Comparison of ENCODE assay signal across 1 cellular context in the genomic region with DNA sequence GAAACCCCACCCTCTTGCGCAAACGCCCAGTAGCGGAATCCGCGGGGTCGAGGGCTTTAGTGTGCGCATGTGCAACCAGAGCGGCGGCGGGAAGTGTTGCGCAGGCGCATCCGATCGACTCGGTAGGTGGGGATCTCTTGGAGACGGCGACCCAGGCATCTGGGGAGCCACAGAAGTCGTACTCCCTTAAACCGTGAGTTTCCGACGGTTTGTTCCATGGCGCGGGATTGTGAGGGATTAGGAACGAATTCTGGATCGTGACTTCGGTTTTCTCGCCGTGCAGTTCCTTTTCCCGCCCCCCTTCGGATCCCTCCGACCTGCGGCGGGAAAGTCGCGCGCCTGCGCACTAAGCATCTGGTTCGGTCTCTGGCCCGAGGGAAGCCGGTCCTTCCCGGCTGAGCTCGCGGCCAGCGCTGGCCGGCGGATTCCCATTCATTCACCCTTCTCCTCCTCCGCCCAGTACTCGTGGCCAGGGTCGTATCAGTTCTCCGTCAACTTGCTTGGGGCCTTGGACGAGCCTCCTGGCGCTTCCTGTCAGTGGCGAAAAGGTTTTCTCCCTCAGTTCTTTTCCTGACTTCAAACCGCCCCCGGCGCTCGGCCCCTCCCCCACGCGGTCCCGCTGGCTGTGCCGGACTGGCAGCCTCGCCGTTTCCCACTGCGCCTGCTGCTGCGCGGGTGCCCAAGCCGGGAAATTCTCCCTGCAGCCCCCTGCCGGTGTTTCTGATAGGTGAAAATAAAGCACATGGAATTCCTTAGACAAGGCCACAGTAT.
TF ChIP-seq lines count a peak whose summit lies in the region.

Gene CDC7 (plus strand): TSS at position 96 of the 771 bp plus-strand sequence. CDS start 866 bp downstream, outside the sequence.

TF ChIP-seq in WTC11, 78 proteins besides CTCF, POLR2A, EP300 and RAD21 (continued from another document and continues in another):
- TF ChIP-seq, protein P1, sequence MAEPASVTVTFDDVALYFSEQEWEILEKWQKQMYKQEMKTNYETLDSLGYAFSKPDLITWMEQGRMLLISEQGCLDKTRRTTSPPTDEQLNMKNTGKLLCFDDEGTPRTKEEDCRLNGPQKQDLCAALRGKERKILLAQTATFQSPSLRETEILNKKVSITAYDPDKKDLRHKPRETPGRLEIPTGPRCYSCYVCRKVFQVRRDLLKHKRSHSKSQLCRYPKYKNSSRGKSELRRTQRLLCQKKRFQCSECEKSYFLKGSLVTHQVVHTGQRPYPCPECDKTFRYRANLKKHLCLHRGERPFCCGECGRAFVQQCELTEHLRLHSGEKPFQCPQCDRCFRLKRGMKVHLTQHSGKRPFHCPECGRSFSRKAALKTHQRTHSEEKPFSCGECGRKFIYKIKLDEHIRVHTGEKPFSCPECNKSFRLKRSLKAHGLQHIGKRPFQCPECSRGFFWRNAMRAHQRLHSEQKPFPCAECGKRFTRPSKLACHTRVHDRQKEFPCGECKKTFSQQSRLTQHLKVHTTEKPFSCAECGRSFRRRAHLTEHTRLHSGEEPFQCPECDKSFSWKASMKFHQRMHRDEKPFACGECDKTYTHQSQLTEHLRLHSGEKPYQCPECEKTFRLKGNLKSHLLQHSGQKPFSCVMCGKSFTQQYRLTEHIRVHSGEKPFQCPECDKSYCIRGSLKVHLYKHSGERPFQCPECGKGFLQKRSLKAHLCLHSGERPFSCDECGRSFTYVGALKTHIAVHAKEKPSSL (CRISPR knock-in tag; conservative IDR thresholded peaks at IDR 0.05) = no peak
- TF ChIP-seq TEAD1 (CRISPR knock-in tag; IDR thresholded peaks at IDR 0.05) (peak; percentile 66), ZNF219 (CRISPR knock-in tag; IDR thresholded peaks at IDR 0.05; ENCODE audit: borderline replicate concordance) (peak; percentile 27; the same call in 1 of the 2 replicates), MXD4 (CRISPR knock-in tag; IDR thresholded peaks at IDR 0.05; ENCODE audit: borderline replicate concordance) (no peak), JAZF1 (CRISPR knock-in tag; IDR thresholded peaks at IDR 0.05) (no peak), CBFB (CRISPR knock-in tag; IDR thresholded peaks at IDR 0.05; ENCODE audit: low read depth) (no peak), GTF2I (CRISPR knock-in tag; conservative IDR thresholded peaks at IDR 0.05) (no peak), TP53 (CRISPR knock-in tag; IDR thresholded peaks at IDR 0.05) (no peak; the same call in 1 of the 2 replicates), ZNF396 (CRISPR knock-in tag; IDR thresholded peaks at IDR 0.05; ENCODE audit: borderline replicate concordance) (no peak), OVOL2 (CRISPR knock-in tag; IDR thresholded peaks at IDR 0.05; ENCODE audit: borderline replicate concordance) (no peak), TEAD4 (CRISPR knock-in tag; IDR thresholded peaks at IDR 0.05) (peak; percentile 28; the same call in 1 of the 2 replicates), RORB (CRISPR knock-in tag; IDR thresholded peaks at IDR 0.05) (no peak), IRF2 (CRISPR knock-in tag; IDR thresholded peaks at IDR 0.05; ENCODE audit: borderline replicate concordance, low read depth) (no peak), PRDM15 (CRISPR knock-in tag; IDR thresholded peaks at IDR 0.05) (0 out of 2 replicates have a peak, but pooled peaks have one; percentile 7), ZBTB43 (CRISPR knock-in tag; IDR thresholded peaks at IDR 0.05) (no peak; the same call in 1 of the 2 replicates), ESRRA (CRISPR knock-in tag; IDR thresholded peaks at IDR 0.05; ENCODE audit: borderline replicate concordance) (0 out of 2 replicates have a peak, but pooled peaks have one; percentile 37), NFE2L1 (CRISPR knock-in tag; IDR thresholded peaks at IDR 0.05) (peak; percentile 90; the same call in 1 of the 2 replicates), FOXJ3 (CRISPR knock-in tag; IDR thresholded peaks at IDR 0.05; ENCODE audit: borderline replicate concordance) (no peak), CREM (CRISPR knock-in tag; IDR thresholded peaks at IDR 0.05) (no peak), ZNF423 (CRISPR knock-in tag; IDR thresholded peaks at IDR 0.05) (peak; percentile 91), SOX15 (CRISPR knock-in tag; IDR thresholded peaks at IDR 0.05) (no peak), ZNF232 (CRISPR knock-in tag; IDR thresholded peaks at IDR 0.05) (no peak), HMGXB4 (CRISPR knock-in tag; IDR thresholded peaks at IDR 0.05) (peak; percentile 41), HMGA2 (CRISPR knock-in tag; IDR thresholded peaks at IDR 0.05) (no peak), ZNF121 (CRISPR knock-in tag; IDR thresholded peaks at IDR 0.05) (no peak), FOXP4 (CRISPR knock-in tag; IDR thresholded peaks at IDR 0.05) (peak; percentile 42; the same call in 1 of the 2 replicates), STAT6 (CRISPR knock-in tag; conservative IDR thresholded peaks at IDR 0.05; ENCODE audit: low read depth) (no peak)
- TF ChIP-seq, protein P2, sequence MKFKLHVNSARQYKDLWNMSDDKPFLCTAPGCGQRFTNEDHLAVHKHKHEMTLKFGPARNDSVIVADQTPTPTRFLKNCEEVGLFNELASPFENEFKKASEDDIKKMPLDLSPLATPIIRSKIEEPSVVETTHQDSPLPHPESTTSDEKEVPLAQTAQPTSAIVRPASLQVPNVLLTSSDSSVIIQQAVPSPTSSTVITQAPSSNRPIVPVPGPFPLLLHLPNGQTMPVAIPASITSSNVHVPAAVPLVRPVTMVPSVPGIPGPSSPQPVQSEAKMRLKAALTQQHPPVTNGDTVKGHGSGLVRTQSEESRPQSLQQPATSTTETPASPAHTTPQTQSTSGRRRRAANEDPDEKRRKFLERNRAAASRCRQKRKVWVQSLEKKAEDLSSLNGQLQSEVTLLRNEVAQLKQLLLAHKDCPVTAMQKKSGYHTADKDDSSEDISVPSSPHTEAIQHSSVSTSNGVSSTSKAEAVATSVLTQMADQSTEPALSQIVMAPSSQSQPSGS (CRISPR knock-in tag; IDR thresholded peaks at IDR 0.05; ENCODE audit: borderline replicate concordance, low read depth) = no peak
- TF ChIP-seq, protein P3, sequence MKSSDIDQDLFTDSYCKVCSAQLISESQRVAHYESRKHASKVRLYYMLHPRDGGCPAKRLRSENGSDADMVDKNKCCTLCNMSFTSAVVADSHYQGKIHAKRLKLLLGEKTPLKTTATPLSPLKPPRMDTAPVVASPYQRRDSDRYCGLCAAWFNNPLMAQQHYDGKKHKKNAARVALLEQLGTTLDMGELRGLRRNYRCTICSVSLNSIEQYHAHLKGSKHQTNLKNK (CRISPR knock-in tag; IDR thresholded peaks at IDR 0.05) = no peak
- TF ChIP-seq, protein P4, sequence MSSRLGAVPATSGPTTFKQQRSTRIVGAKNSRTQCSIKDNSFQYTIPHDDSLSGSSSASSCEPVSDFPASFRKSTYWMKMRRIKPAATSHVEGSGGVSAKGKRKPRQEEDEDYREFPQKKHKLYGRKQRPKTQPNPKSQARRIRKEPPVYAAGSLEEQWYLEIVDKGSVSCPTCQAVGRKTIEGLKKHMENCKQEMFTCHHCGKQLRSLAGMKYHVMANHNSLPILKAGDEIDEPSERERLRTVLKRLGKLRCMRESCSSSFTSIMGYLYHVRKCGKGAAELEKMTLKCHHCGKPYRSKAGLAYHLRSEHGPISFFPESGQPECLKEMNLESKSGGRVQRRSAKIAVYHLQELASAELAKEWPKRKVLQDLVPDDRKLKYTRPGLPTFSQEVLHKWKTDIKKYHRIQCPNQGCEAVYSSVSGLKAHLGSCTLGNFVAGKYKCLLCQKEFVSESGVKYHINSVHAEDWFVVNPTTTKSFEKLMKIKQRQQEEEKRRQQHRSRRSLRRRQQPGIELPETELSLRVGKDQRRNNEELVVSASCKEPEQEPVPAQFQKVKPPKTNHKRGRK (CRISPR knock-in tag; IDR thresholded peaks at IDR 0.05; ENCODE audit: borderline replicate concordance) = no peak
- TF ChIP-seq, protein P5, sequence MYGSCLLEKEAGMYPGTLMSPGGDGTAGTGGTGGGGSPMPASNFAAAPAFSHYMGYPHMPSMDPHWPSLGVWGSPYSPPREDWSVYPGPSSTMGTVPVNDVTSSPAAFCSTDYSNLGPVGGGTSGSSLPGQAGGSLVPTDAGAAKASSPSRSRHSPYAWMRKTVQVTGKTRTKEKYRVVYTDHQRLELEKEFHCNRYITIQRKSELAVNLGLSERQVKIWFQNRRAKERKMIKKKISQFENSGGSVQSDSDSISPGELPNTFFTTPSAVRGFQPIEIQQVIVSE (CRISPR knock-in tag; IDR thresholded peaks at IDR 0.05; ENCODE audit: borderline replicate concordance) = no peak
- TF ChIP-seq, protein P6, sequence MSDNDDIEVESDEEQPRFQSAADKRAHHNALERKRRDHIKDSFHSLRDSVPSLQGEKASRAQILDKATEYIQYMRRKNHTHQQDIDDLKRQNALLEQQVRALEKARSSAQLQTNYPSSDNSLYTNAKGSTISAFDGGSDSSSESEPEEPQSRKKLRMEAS (CRISPR knock-in tag; IDR thresholded peaks at IDR 0.05) = peak; percentile 92
